ENCODE assay signal across 1 cellular context in the genomic region with DNA sequence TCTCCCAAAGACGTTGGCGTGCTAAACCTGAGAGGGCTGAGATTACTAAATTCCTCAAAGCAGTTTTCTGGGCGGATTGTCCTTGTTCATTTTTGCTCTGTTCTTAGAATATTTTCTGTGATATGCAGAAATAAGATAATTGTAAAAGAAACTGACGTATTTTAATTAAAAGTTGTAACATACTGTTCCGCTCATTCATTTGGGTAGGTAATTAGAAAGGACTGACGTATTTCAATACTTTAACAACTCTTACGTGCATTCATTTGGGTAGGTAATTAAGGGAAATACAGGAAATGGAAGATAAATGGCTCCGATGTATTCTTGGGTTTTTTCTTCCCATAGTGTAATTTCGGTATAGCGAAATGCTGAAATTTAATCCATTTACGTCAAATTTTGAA.
TF ChIP-seq lines count a peak whose summit lies in the region.

No MANE protein-coding gene starts in this region.

TF ChIP-seq in GM12878, 131 proteins besides CTCF, POLR2A, EP300 and RAD21:
- TF ChIP-seq JUNB (IDR thresholded peaks at IDR 0.05) = peak; percentile 28; the same call in 1 of the 2 replicates
- TF ChIP-seq DPF2 (IDR thresholded peaks at IDR 0.05) = 0 out of 2 replicates have a peak, but pooled peaks have one; percentile 6
- 0 out of 2 replicates have a peak, but pooled peaks have one; percentile 22 for TF ChIP-seq SMARCA5 (IDR thresholded peaks at IDR 0.05)
- peak; percentile 81 for TF ChIP-seq MTA2 (IDR thresholded peaks at IDR 0.05; ENCODE audit: low read depth)
- no peak for TF ChIP-seq TCF12 (IDR thresholded peaks at IDR 0.05; ENCODE audit: low read depth, low read length)
- TF ChIP-seq CEBPB (IDR thresholded peaks at IDR 0.05; ENCODE audit: borderline replicate concordance in 1 of 2, low read depth in 2 of 2, low read length in 2 of 2) = no peak
- 0 out of 4 replicates have a peak, but pooled peaks of 1 of the 2 experiments have one; percentile 6 for TF ChIP-seq IKZF2 (IDR thresholded peaks at IDR 0.05)
- TF ChIP-seq SPI1 (IDR thresholded peaks at IDR 0.05; ENCODE audit: borderline replicate concordance, insufficient read depth, low read depth, low read length) = 0 out of 2 replicates have a peak, but pooled peaks have one; percentile 1
- TF ChIP-seq HDAC6 (IDR thresholded peaks at IDR 0.05; ENCODE audit: unreplicated experiment) = no peak
- peak; percentile 7 for TF ChIP-seq MEF2B (IDR thresholded peaks at IDR 0.05; ENCODE audit: partially characterized antibody, poor library complexity, severe bottlenecking)
